Comparison of ENCODE assay signal across 18 cellular contexts in the genomic region with DNA sequence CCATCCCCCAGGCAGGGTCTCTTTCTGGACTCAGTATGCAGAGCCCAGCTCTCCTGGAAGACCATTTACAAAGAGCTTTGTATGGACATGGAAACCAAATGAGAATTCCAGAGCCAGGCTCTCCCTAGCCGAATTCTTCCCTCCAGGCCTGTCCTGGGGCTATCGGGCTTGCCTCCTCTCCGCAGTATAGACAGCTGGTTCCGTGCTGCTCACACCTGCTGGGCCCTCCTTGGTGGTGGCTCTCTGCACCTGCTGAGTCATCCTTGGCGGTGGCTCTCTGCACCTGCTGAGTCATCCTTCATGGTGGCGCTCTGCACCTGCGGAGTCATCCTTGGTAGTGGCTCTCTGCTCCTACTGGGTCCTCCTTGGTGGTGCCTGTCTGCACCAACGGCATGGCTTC.
A peak's percentile ranks its signal among the peaks of the same experiment; 100 is the strongest.
DNase-seq lines count a peak whose midpoint lies in the region; ATAC-seq lines count a peak whose summit lies in the region.
"Had no signal": no experiment of that assay in that cellular context is flagged by ENCODE, and none has a peak within 500 bp of the region (broad histone marks: within the 10 kb centered on the region; RNA-seq: fewer than 3 reads in every experiment).

No MANE protein-coding gene starts in this region.

- ATAC-seq in left ventricle myocardium superior (no peak), GM19395 (IDR thresholded peaks at IDR 0.05; ENCODE audit: unreplicated experiment) (no peak), HG03469 (IDR thresholded peaks at IDR 0.05; ENCODE audit: unreplicated experiment) (no peak)

- DNase-seq in cardiac septum (ENCODE audit: low spot score) = peak; percentile 27
- DNase-seq in left ventricle myocardium superior = no peak
- DNase-seq in NCI-H2029 (lab: John Stamatoyannopoulos, UW) = peak; percentile 78
- DNase-seq in SW480 (ENCODE audit: low spot score) = peak; percentile 77
- no peak for DNase-seq in activated CD4-positive, CD25-positive, alpha-beta regulatory T cell treated with anti-CD3 and anti-CD28 coated beads, Interleukin-2, amount 50 U/mL, for 72 hours
- DNase-seq: activated naive CD4-positive, alpha-beta T cell treated with Interleukin-2 at 50 U/mL for 16 hours; activated T-cell treated with anti-CD3 and anti-CD28 coated beads, Interleukin-2, amount 50 U/mL, for 24 hours; amygdala; CD4-positive, alpha-beta memory T cell; NCI-H1048; Peyer's patch; small intestine; stimulated activated CD4-positive, alpha-beta T cell treated with anti-CD3 and anti-CD28 coated beads, Interleukin-2, amount 100 ng/mL, for 48 hours; stimulated activated naive CD4-positive, alpha-beta T cell; testis; WERI-Rb-1 had no signal

- intact Hi-C loops in cardiac septum (cut with DNase I) = no loop called here
- intact Hi-C loops in left ventricle myocardium superior (cut with micrococcal nuclease) = no loop called here

Comparison
In these comparisons a context has a peak if more than half of its experiments do, and no peak if none do; other contexts are left out.
1. DNase-seq: peak in cardiac septum (single experiment), NCI-H2029 (single experiment) and SW480 (single experiment); none in left ventricle myocardium superior (single experiment) and activated CD4-positive, CD25-positive, alpha-beta regulatory T cell treated with anti-CD3 and anti-CD28 coated beads, Interleukin-2, amount 50 U/mL, for 72 hours (single experiment).